8 cellular contexts compared by ENCODE assay signal in genomic region chrX:136209016-136209738, GRCh38. TPM values are rescaled to one million over a fixed set of nuclear protein-coding genes. Genes with fewer than 3 reads are reported as not detected.
A peak's percentile ranks its signal among the peaks of the same experiment; 100 is the strongest.
DNase-seq lines count a peak whose midpoint lies in the region; ATAC-seq and TF ChIP-seq lines count a peak whose summit lies in the region.

No MANE protein-coding gene starts in this region.

- H3K27me3 Mint-ChIP-seq in T-cell, result peaks cover 0 to 11% of the 10 kb centered on the region in 2 donors
- H3K27me3 Mint-ChIP-seq in effector memory CD8-positive, alpha-beta T cell, result no peaks in the 10 kb centered on the region

- H3K36me3 ChIP-seq in mucosa of descending colon (ENCODE audit: low read depth) (no peaks in the 10 kb centered on the region), urinary bladder (ENCODE audit: insufficient read depth) (peaks cover 3% of the 10 kb centered on the region)

- no peaks in the 10 kb centered on the region for H3K4me1 ChIP-seq in mucosa of descending colon (ENCODE audit: low read depth)
- H3K4me1 ChIP-seq in urinary bladder (ENCODE audit: insufficient read depth), result no peaks in the 10 kb centered on the region

- no peaks in the 10 kb centered on the region for H3K36me3 Mint-ChIP-seq in T-cell
- H3K36me3 Mint-ChIP-seq in effector memory CD8-positive, alpha-beta T cell (ENCODE audit: insufficient read depth), result no peaks in the 10 kb centered on the region

- 30% methylated on average over 28 of the region's 28 CpGs for WGBS in urinary bladder

- intact Hi-C loops in mucosa of descending colon (cut with DNase I, micrococcal nuclease), result loop anchor here in 1 of 2 donors (5.0 kb wide), 1 partner anchor 42 kb away; no protein-coding TSS in a partner anchor

- H3K4me3 ChIP-seq in mucosa of descending colon (no peak overlapping the region), urinary bladder (ENCODE audit: low read depth, low read length) (no peak overlapping the region)

- peak; percentile 27 for TF ChIP-seq CTCF in mucosa of descending colon (IDR thresholded peaks at IDR 0.05)

- H3K4me3 Mint-ChIP-seq in T-cell, result no peak overlapping the region
- H3K4me3 Mint-ChIP-seq in effector memory CD8-positive, alpha-beta T cell, result no peak overlapping the region

- no peak overlapping the region for H3K27ac Mint-ChIP-seq in T-cell
- no peak overlapping the region for H3K27ac Mint-ChIP-seq in effector memory CD8-positive, alpha-beta T cell

- no peaks in the 10 kb centered on the region for H3K9me3 ChIP-seq in mucosa of descending colon

- POLR2A ChIA-PET in T-cell (lab: Charles Lee), result no interaction called here

- ATAC-seq in T-cell (replicated peaks in 1 of 4) (peak in 3 of 4 experiments; percentile 43 to 60 (median 54)), mucosa of descending colon (peak; percentile 54), GM18520 (IDR thresholded peaks at IDR 0.05; ENCODE audit: unreplicated experiment) (no peak)
- peak; percentile 64 for ATAC-seq in effector memory CD8-positive, alpha-beta T cell (replicated peaks)

- H3K27ac ChIP-seq in urinary bladder (ENCODE audit: low read depth), result peak overlapping the region; percentile 69

- peaks cover 8 to 26% (median 17%) of the 10 kb centered on the region in 3 donors for H3K4me1 Mint-ChIP-seq in T-cell
- H3K4me1 Mint-ChIP-seq in effector memory CD8-positive, alpha-beta T cell (ENCODE audit: low read depth in 2 of 2), result peaks cover 8 to 13% of the 10 kb centered on the region in 2 donors

- peak; percentile 44 for DNase-seq in activated T-cell treated with anti-CD3 and anti-CD28 coated beads, Interleukin-2, amount 50 U/mL, for 1 hour
- no peak for DNase-seq in activated T-cell treated with anti-CD3 and anti-CD28 coated beads for 4 hours
- DNase-seq in T-cell, result peak in 30 of 34 experiments; percentile 6 to 44 (median 28)
- DNase-seq in effector memory CD8-positive, alpha-beta T cell, result peak; percentile 4 to 12 (median 10)
- peak; percentile 55 to 61 (median 59) for DNase-seq in mucosa of descending colon
- no peak for DNase-seq in NCI-H1092 (lab: John Stamatoyannopoulos, UW)

- CTCF ChIA-PET in T-cell (lab: Charles Lee), result interaction anchor here (0.5 to 2.0 kb wide), 9 partner anchors 12 to 1379 kb away, joined by 3 to 40 read pairs (median 4); no protein-coding TSS in a partner anchor

- H3K9me3 Mint-ChIP-seq in T-cell, result no peaks in the 10 kb centered on the region
- H3K9me3 Mint-ChIP-seq in effector memory CD8-positive, alpha-beta T cell, result no peaks in the 10 kb centered on the region

RNA-seq across cellular contexts. Expression of gene MAP7D3, which starts 42.0 kb away (rescaled TPM):
- total RNA-seq in T-cell (10 to 100 TPM in 2 of 5 donors, 1 to 10 TPM in 3; 6.5 to 10.5 (median 9.7) TPM), mucosa of descending colon (10 to 100 TPM in 1 of 3 donors, 1 to 10 TPM in 2; 2.8 to 11.1 (median 4.4) TPM), urinary bladder (15.9 TPM)
- polyA plus RNA-seq in urinary bladder, result 10.8 TPM

Comparison
In these comparisons a context has a peak if more than half of its experiments do, and no peak if none do; other contexts are left out.
1. DNase-seq: peak in activated T-cell treated with anti-CD3 and anti-CD28 coated beads, Interleukin-2, amount 50 U/mL, for 1 hour (single experiment), T-cell (30 of 34), effector memory CD8-positive, alpha-beta T cell (3 of 3) and mucosa of descending colon (3 of 3); none in activated T-cell treated with anti-CD3 and anti-CD28 coated beads for 4 hours (single experiment) and NCI-H1092 (single experiment).